11 cellular contexts compared by ENCODE assay signal in the genomic region with DNA sequence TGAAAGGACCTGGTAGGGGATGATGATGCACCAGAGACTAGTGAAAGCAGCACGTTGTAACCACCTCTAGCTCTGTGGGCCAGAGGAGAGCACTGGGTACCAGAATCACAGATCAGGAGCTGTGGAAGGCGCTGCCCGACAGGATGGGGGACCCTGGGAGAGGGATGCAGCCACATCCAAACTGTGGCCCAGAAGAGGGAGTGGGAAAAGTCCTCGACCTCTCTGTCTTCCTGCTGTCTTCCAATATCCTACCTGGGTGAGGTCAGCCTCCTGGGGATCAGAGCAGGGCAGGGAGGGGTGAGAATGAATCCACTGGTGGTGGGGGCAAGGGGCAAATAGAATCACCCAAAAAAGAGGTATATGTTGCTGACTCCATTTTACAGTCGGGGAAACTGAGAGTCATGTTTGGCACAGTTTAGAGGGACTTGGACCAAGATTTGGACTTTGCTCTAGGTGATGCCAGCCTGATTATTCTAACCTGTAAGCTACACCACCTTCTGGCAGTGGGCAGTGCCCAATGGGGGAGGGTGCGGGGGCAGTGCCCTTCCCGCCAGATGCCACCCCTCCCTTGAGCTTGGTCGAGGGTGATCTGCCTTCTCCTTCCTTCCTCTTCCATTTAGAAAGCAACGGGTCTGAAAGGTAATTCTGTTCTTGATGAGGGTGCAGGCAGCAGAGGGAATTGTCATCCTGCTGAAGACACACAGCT.
DNase-seq lines count a peak whose midpoint lies in the region; ATAC-seq and TF ChIP-seq lines count a peak whose summit lies in the region.
"Had no signal": no experiment of that assay in that cellular context is flagged by ENCODE, and none has a peak within 500 bp of the region (broad histone marks: within the 10 kb centered on the region; RNA-seq: fewer than 3 reads in every experiment).

No MANE protein-coding gene starts in this region.

- H3K4me1 Mint-ChIP-seq in stimulated activated naive CD8-positive, alpha-beta T cell treated with anti-CD3 and anti-CD28 coated beads, Interleukin-15, Interleukin-2, amounts not matched to agents 100 ng/mL and 50 ng/mL, for 24 hours (ENCODE audit: low read depth) = peaks cover 94% of the 10 kb centered on the region
- H3K4me1 Mint-ChIP-seq in stimulated activated naive CD8-positive, alpha-beta T cell treated with anti-CD3 and anti-CD28 coated beads, Interleukin-15, amount 100 ng/mL, for 72 hours = peaks cover 89% of the 10 kb centered on the region

- no peaks in the 10 kb centered on the region for H3K9me3 ChIP-seq in esophagus muscularis mucosa
- H3K9me3 ChIP-seq in neuronal stem cell (replicated peaks in 1 of 2; ENCODE audit: control insufficient read depth in 2 of 2, insufficient read depth in 1 of 2, low read depth in 1 of 2, low read length in 2 of 2) = no peaks in the 10 kb centered on the region

- no peak overlapping the region for H3K4me3 ChIP-seq in esophagus muscularis mucosa
- H3K4me3 ChIP-seq in neuronal stem cell (ENCODE audit: low read length in 2 of 2) = no peak overlapping the region

- DNase-seq in stimulated activated naive CD8-positive, alpha-beta T cell treated with anti-CD3 and anti-CD28 coated beads, Interleukin-15, amount 100 ng/mL, for 72 hours = no peak
- DNase-seq in esophagus muscularis mucosa (ENCODE audit: extremely low spot score) = no peak
- DNase-seq in neuronal stem cell (ENCODE audit: low spot score) = no peak
- no peak for DNase-seq in AML-193 (lab: John Stamatoyannopoulos, UW)
- DNase-seq in NK-92 (lab: John Stamatoyannopoulos, UW; ENCODE audit: unreplicated experiment) = no peak
- no peak for DNase-seq in germinal center (ENCODE audit: low spot score)
- DNase-seq: caudate nucleus; CD4-positive, CD25-positive, alpha-beta regulatory T cell; GM23248 had no signal

- peaks cover 9% of the 10 kb centered on the region for H3K27me3 Mint-ChIP-seq in stimulated activated naive CD8-positive, alpha-beta T cell treated with anti-CD3 and anti-CD28 coated beads, Interleukin-15, Interleukin-2, amounts not matched to agents 100 ng/mL and 50 ng/mL, for 24 hours
- peaks cover 15% of the 10 kb centered on the region for H3K27me3 Mint-ChIP-seq in stimulated activated naive CD8-positive, alpha-beta T cell treated with anti-CD3 and anti-CD28 coated beads, Interleukin-15, amount 100 ng/mL, for 72 hours

- H2BK15ac ChIP-seq in neuronal stem cell (ENCODE audit: low read length) = no peak overlapping the region

- H3K27ac ChIP-seq in esophagus muscularis mucosa (replicated peaks in 1 of 4) (peak overlapping the region; percentile 70 to 83 (median 78)), neuronal stem cell (replicated peaks; ENCODE audit: low read length) (no peak overlapping the region)

- H3K27ac Mint-ChIP-seq in stimulated activated naive CD8-positive, alpha-beta T cell treated with anti-CD3 and anti-CD28 coated beads, Interleukin-15, Interleukin-2, amounts not matched to agents 100 ng/mL and 50 ng/mL, for 24 hours = peak overlapping the region; percentile 41
- H3K27ac Mint-ChIP-seq in stimulated activated naive CD8-positive, alpha-beta T cell treated with anti-CD3 and anti-CD28 coated beads, Interleukin-15, amount 100 ng/mL, for 72 hours = no peak overlapping the region
- H3K27ac Mint-ChIP-seq: CD4-positive, CD25-positive, alpha-beta regulatory T cell had no signal

- no peak for TF ChIP-seq POLR2A in esophagus muscularis mucosa (IDR thresholded peaks at IDR 0.05; ENCODE audit: low read depth)

- H3K36me3 Mint-ChIP-seq in stimulated activated naive CD8-positive, alpha-beta T cell treated with anti-CD3 and anti-CD28 coated beads, Interleukin-15, Interleukin-2, amounts not matched to agents 100 ng/mL and 50 ng/mL, for 24 hours (ENCODE audit: low read depth) = no peaks in the 10 kb centered on the region
- H3K36me3 Mint-ChIP-seq: CD4-positive, CD25-positive, alpha-beta regulatory T cell had no signal

- no peak for TF ChIP-seq EP300 in esophagus muscularis mucosa (IDR thresholded peaks at IDR 0.05)

- H3K9ac ChIP-seq in neuronal stem cell (ENCODE audit: low read depth, low read length, poor library complexity) = no peak overlapping the region

- H2AFZ ChIP-seq in neuronal stem cell (ENCODE audit: low read length) = no peak overlapping the region

- H3K36me3 ChIP-seq in esophagus muscularis mucosa (no peaks in the 10 kb centered on the region), neuronal stem cell (replicated peaks in 1 of 2; ENCODE audit: control insufficient read depth in 2 of 2, insufficient read depth in 2 of 2, low read length in 2 of 2) (no peaks in the 10 kb centered on the region)

- TF ChIP-seq CTCF in esophagus muscularis mucosa (IDR thresholded peaks at IDR 0.05) = no peak

- intact Hi-C loops in esophagus muscularis mucosa (cut with DNase I) = no loop called here

- H3K4me2 ChIP-seq in neuronal stem cell (ENCODE audit: insufficient read depth, low read length, poor library complexity, severe bottlenecking) = no peak overlapping the region

- H4K8ac ChIP-seq in neuronal stem cell (ENCODE audit: low read depth, low read length) = no peak overlapping the region

- no peak overlapping the region for H3K18ac ChIP-seq in neuronal stem cell (ENCODE audit: low read length)

- no peaks in the 10 kb centered on the region for H3K9me3 Mint-ChIP-seq in stimulated activated naive CD8-positive, alpha-beta T cell treated with anti-CD3 and anti-CD28 coated beads, Interleukin-15, Interleukin-2, amounts not matched to agents 100 ng/mL and 50 ng/mL, for 24 hours
- H3K9me3 Mint-ChIP-seq in stimulated activated naive CD8-positive, alpha-beta T cell treated with anti-CD3 and anti-CD28 coated beads, Interleukin-15, amount 100 ng/mL, for 72 hours = no peaks in the 10 kb centered on the region
- H3K9me3 Mint-ChIP-seq: CD4-positive, CD25-positive, alpha-beta regulatory T cell had no signal

- H3K4ac ChIP-seq in neuronal stem cell (ENCODE audit: low read length) = no peak overlapping the region

- 83% methylated on average over 9 of the region's 9 CpGs for WGBS in esophagus muscularis mucosa
- no CpG with 5 or more reads among the region's 9 CpGs for WGBS in neuronal stem cell (ENCODE audit: extremely low coverage in 2 of 2, insufficient read length in 2 of 2, insufficient replicate concordance in 1 of 2), 2 donors

- H2BK12ac ChIP-seq in neuronal stem cell (ENCODE audit: low read length) = peak overlapping the region; percentile 77

- no peak overlapping the region for H2AK5ac ChIP-seq in neuronal stem cell (ENCODE audit: low read depth, low read length)

- no peak overlapping the region for H2BK5ac ChIP-seq in neuronal stem cell (ENCODE audit: low read length)

- no peak overlapping the region for H3K23ac ChIP-seq in neuronal stem cell (ENCODE audit: low read depth, low read length, poor library complexity)

- H3K4me1 ChIP-seq in esophagus muscularis mucosa = peaks cover 51 to 68% (median 67%) of the 10 kb centered on the region in 4 donors
- H3K4me1 ChIP-seq in neuronal stem cell (ENCODE audit: control insufficient read depth in 2 of 2, insufficient read depth in 1 of 2, low read depth in 1 of 2, low read length in 2 of 2) = peaks cover 34 to 36% of the 10 kb centered on the region in 2 donors

- no peak overlapping the region for H4K91ac ChIP-seq in neuronal stem cell (ENCODE audit: low read depth, low read length, poor library complexity)

- H2BK120ac ChIP-seq in neuronal stem cell (ENCODE audit: low read depth, low read length) = no peak overlapping the region

- H3K27me3 ChIP-seq in esophagus muscularis mucosa = no peaks in the 10 kb centered on the region
- no peaks in the 10 kb centered on the region for H3K27me3 ChIP-seq in neuronal stem cell (ENCODE audit: control insufficient read depth in 3 of 3, insufficient read depth in 3 of 3, low read depth in 1 of 3, low read length in 3 of 3)

- H3K14ac ChIP-seq in neuronal stem cell (ENCODE audit: low read length) = no peak overlapping the region

- ATAC-seq in stimulated activated naive CD8-positive, alpha-beta T cell treated with anti-CD3 and anti-CD28 coated beads, Interleukin-15, amount 100 ng/mL, for 72 hours = no peak
- ATAC-seq in HG02798 (IDR thresholded peaks at IDR 0.05; ENCODE audit: poor library complexity, unreplicated experiment) = no peak

- no peaks in the 10 kb centered on the region for H3K79me1 ChIP-seq in neuronal stem cell (ENCODE audit: low read depth, low read length)

- no peak overlapping the region for H3K4me3 Mint-ChIP-seq in stimulated activated naive CD8-positive, alpha-beta T cell treated with anti-CD3 and anti-CD28 coated beads, Interleukin-15, Interleukin-2, amounts not matched to agents 100 ng/mL and 50 ng/mL, for 24 hours
- no peak overlapping the region for H3K4me3 Mint-ChIP-seq in stimulated activated naive CD8-positive, alpha-beta T cell treated with anti-CD3 and anti-CD28 coated beads, Interleukin-15, amount 100 ng/mL, for 72 hours
- H3K4me3 Mint-ChIP-seq: CD4-positive, CD25-positive, alpha-beta regulatory T cell had no signal
